8 cellular contexts compared by ENCODE assay signal in genomic region chr9:87498816-87499454, GRCh38. TPM values are rescaled to one million over a fixed set of nuclear protein-coding genes. Genes with fewer than 3 reads are reported as not detected.
A peak's percentile ranks its signal among the peaks of the same experiment; 100 is the strongest.
DNase-seq lines count a peak whose midpoint lies in the region; ATAC-seq and TF ChIP-seq lines count a peak whose summit lies in the region.

No MANE protein-coding gene starts in this region.

- peak overlapping the region; percentile 86 to 96 (median 90) for H3K27ac Mint-ChIP-seq in CD14-positive monocyte

- H3K4me3 ChIP-seq in MG63: peak overlapping the region; percentile 82
- peak overlapping the region; percentile 20 to 82 (median 69) for H3K4me3 ChIP-seq in dorsolateral prefrontal cortex
- peak overlapping the region; percentile 97 for H3K4me3 ChIP-seq in neural cell (ENCODE audit: low read length)

- H3K9me3 ChIP-seq in MG63: no peaks in the 10 kb centered on the region
- no peaks in the 10 kb centered on the region for H3K9me3 ChIP-seq in neural cell (ENCODE audit: low read length)

- H3F3A ChIP-seq in neural cell (ENCODE audit: insufficient read depth, low read length, poor library complexity, severe bottlenecking): peaks cover 5% of the 10 kb centered on the region

- H3K9me3 Mint-ChIP-seq in CD14-positive monocyte: peaks cover 0 to 3% (median 0%) of the 10 kb centered on the region in 7 donors

- H3K4me3 Mint-ChIP-seq in CD14-positive monocyte: peak overlapping the region; percentile 97 to 100

- no peak for DNase-seq in CD14-positive monocyte (ENCODE audit: low spot score)
- DNase-seq in MG63: no peak
- no peak for DNase-seq in dorsolateral prefrontal cortex
- no peak for DNase-seq in NCI-H146 (lab: John Stamatoyannopoulos, UW)
- DNase-seq in NCI-H1694 (lab: John Stamatoyannopoulos, UW): no peak

- no peak for TF ChIP-seq EP300 in neural cell (conservative IDR thresholded peaks at IDR 0.05; ENCODE audit: poor library complexity, severe bottlenecking)

- TF ChIP-seq CTCF in CD14-positive monocyte (IDR thresholded peaks at IDR 0.05): no peak
- no peak for TF ChIP-seq CTCF in dorsolateral prefrontal cortex (IDR thresholded peaks at IDR 0.05 in 54 of 56, conservative IDR thresholded peaks at IDR 0.05 in 2 of 56; ENCODE audit: low read depth in 1 of 56, partially characterized antibody in 56 of 56)
- no peak for TF ChIP-seq CTCF in neural cell (IDR thresholded peaks at IDR 0.05; ENCODE audit: poor library complexity, severe bottlenecking)

- peak overlapping the region; percentile 95 for H3K9ac ChIP-seq in neural cell (ENCODE audit: low read length)

- peaks cover 25 to 33% of the 10 kb centered on the region in 2 donors for H3K36me3 Mint-ChIP-seq in CD14-positive monocyte

- peaks cover 3 to 6% (median 5%) of the 10 kb centered on the region in 3 donors for H3K27me3 Mint-ChIP-seq in CD14-positive monocyte (ENCODE audit: low read depth in 3 of 3)

- peaks cover 72% of the 10 kb centered on the region for H3K4me1 Mint-ChIP-seq in CD14-positive monocyte

- peak overlapping the region; percentile 54 for H2AFZ ChIP-seq in neural cell (ENCODE audit: low read depth, low read length)

- ATAC-seq in HG03460 (IDR thresholded peaks at IDR 0.05; ENCODE audit: unreplicated experiment) (no peak), HG02852 (IDR thresholded peaks at IDR 0.05; ENCODE audit: unreplicated experiment) (no peak)

- intact Hi-C loops in CD14-positive monocyte (cut with micrococcal nuclease): loop anchor here in 1 of 2 donors (5.0 to 10.0 kb wide), 4 partner anchors 92 to 216 kb away; no protein-coding TSS in a partner anchor
- intact Hi-C loops in dorsolateral prefrontal cortex (cut with DNase I): loop anchor here in 1 of 2 donors (1.0 to 10.0 kb wide), 2 partner anchors 35 to 166 kb away; no protein-coding TSS in a partner anchor

- peaks cover 33% of the 10 kb centered on the region for H3K36me3 ChIP-seq in MG63
- H3K36me3 ChIP-seq in neural cell (ENCODE audit: insufficient read depth, low read length): no peaks in the 10 kb centered on the region

- H3K27ac ChIP-seq in dorsolateral prefrontal cortex (peak overlapping the region in 53 of 59 donors; percentile 34 to 94 (median 84)), neural cell (ENCODE audit: low read length) (peak overlapping the region; percentile 87)

- TF ChIP-seq RAD21 in neural cell (conservative IDR thresholded peaks at IDR 0.05): no peak

- no peaks in the 10 kb centered on the region for H4K20me1 ChIP-seq in neural cell (ENCODE audit: insufficient read depth)

- H3K9me2 ChIP-seq in neural cell (ENCODE audit: insufficient read depth, low read length): no peaks in the 10 kb centered on the region

- H3K4me2 ChIP-seq in neural cell (ENCODE audit: low read length): peak overlapping the region; percentile 99

- H3K79me2 ChIP-seq in neural cell (replicated peaks; ENCODE audit: insufficient read depth, low read length): peaks cover 46% of the 10 kb centered on the region

- no peaks in the 10 kb centered on the region for H3K27me3 ChIP-seq in MG63
- peaks cover 0 to 33% (median 2%) of the 10 kb centered on the region in 45 donors for H3K27me3 ChIP-seq in dorsolateral prefrontal cortex
- no peaks in the 10 kb centered on the region for H3K27me3 ChIP-seq in neural cell (ENCODE audit: insufficient read depth, low read depth, low read length)

TF ChIP-seq in neural cell, 6 proteins besides CTCF, POLR2A, EP300 and RAD21:
- TF ChIP-seq MXI1 (conservative IDR thresholded peaks at IDR 0.05; ENCODE audit: poor library complexity, severe bottlenecking) (peak; percentile 51), EZH2 (IDR thresholded peaks at IDR 0.05; ENCODE audit: borderline replicate concordance, insufficient read depth, low read length, poor library complexity, severe bottlenecking) (no peak)

RNA-seq across cellular contexts. Expression of gene DAPK1, which starts 1.3 kb away (rescaled TPM):
- polyA plus RNA-seq in CD14-positive monocyte (10 to 100 TPM; 24.1 to 44.4 TPM), neural cell (45.0 and 57.3 TPM in 2 replicates)
- total RNA-seq in MG63 (2014; rRNA removed; shearing (Covaris generic); ENCODE audit: low replicate concordance): 36.4 and 44.6 TPM in 2 replicates
- 100 to 1,000 TPM in 112 of 120 experiments, 10 to 100 TPM in 8; 51.6 to 223 (median 138) TPM for total RNA-seq in dorsolateral prefrontal cortex
- 90.8 and 92.6 TPM in 2 replicates for polyA minus RNA-seq in neural cell
